ENCODE assay signal across 1 cellular context in the genomic region with DNA sequence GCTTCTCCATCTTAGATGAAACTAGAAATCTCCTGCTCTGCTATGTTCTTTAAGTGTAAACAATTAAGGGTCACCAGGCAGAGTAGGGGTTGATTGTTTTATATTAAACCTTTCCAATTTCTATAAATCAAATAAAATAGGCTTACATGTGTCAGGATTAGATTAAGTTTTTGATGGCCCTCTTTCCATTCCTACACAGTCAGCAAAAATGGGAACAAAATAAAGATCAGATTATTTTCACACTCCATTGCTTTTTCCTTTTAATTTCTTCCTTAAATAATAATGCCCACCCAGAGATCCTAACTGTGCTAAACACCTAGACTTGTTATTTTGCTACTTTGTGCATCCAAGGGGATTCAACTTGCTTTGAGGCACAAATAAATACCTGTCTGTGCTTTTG.
TF ChIP-seq lines count a peak whose summit lies in the region.

No MANE protein-coding gene starts in this region.

TF ChIP-seq in HepG2, 621 proteins besides CTCF, POLR2A, EP300 and RAD21 (continued from another document):
- TF ChIP-seq ZNF12 (CRISPR knock-in tag; IDR thresholded peaks at IDR 0.05): no peak
- no peak for TF ChIP-seq POGZ (CRISPR knock-in tag; IDR thresholded peaks at IDR 0.05)
- no peak for TF ChIP-seq NRL (CRISPR knock-in tag; IDR thresholded peaks at IDR 0.05; ENCODE audit: borderline replicate concordance)
- TF ChIP-seq TAF1 (CRISPR knock-in tag; IDR thresholded peaks at IDR 0.05): no peak
- no peak for TF ChIP-seq ZKSCAN5 (CRISPR knock-in tag; IDR thresholded peaks at IDR 0.05)
- TF ChIP-seq MAF1 (CRISPR knock-in tag; IDR thresholded peaks at IDR 0.05; ENCODE audit: borderline replicate concordance): no peak
